Comparison of ENCODE assay signal across 19 cellular contexts in genomic region chr16:70561623-70562022, GRCh38. TPM values are rescaled to one million over a fixed set of nuclear protein-coding genes. Genes with fewer than 3 reads are reported as not detected.
A peak's percentile ranks its signal among the peaks of the same experiment; 100 is the strongest.
DNase-seq lines count a peak whose midpoint lies in the region; ATAC-seq and TF ChIP-seq lines count a peak whose summit lies in the region.
"Had no signal": no experiment of that assay in that cellular context is flagged by ENCODE, and none has a peak within 500 bp of the region (broad histone marks: within the 10 kb centered on the region; RNA-seq: fewer than 3 reads in every experiment).

No MANE protein-coding gene starts in this region.

- no peak overlapping the region for H3K4me3 Mint-ChIP-seq in GM23338
- H3K4me3 Mint-ChIP-seq: memory B cell; natural killer cell treated with Interleukin-12 subunit alpha and Interleukin-12 subunit beta and Interleukin-15 and Interleukin-18, amount 100 ng/mL, for 72 hours had no signal

- H3K79me2 ChIP-seq in GM23338 (replicated peaks; ENCODE audit: insufficient read depth) = peaks cover 52% of the 10 kb centered on the region

- H4K20me1 ChIP-seq in GM23338 (replicated peaks; ENCODE audit: insufficient read depth) = peaks cover 70% of the 10 kb centered on the region

- 80 to 84% methylated on average over 9 of the region's 9 CpGs for WGBS in body of pancreas, 2 donors

- H3K9me3 Mint-ChIP-seq in GM23338 = no peaks in the 10 kb centered on the region
- H3K9me3 Mint-ChIP-seq: activated naive CD4-positive, alpha-beta T cell treated with anti-CD3 and anti-CD28 coated beads, Interleukin-2, amount 50 U/mL, for 72 hours; memory B cell; natural killer cell treated with Interleukin-12 subunit alpha and Interleukin-12 subunit beta and Interleukin-15 and Interleukin-18, amount 100 ng/mL, for 72 hours had no signal

- H3K27ac ChIP-seq in GM23338 (ENCODE audit: low read depth) (0 out of 2 replicates have a peak overlapping the region, but pooled peaks have one; percentile 1), body of pancreas (peak overlapping the region in 2 of 4 donors; percentile 8 to 24)
- H3K27ac ChIP-seq: right atrium auricular region had no signal

- intact Hi-C loops in body of pancreas (cut with DNase I) = no loop called here
- intact Hi-C loops in head of caudate nucleus (cut with DNase I) = no loop called here
- intact Hi-C loops in posterior cingulate gyrus (cut with DNase I) = no loop called here

- ATAC-seq in GM23338 = 0 out of 3 replicates have a peak, but pooled peaks have one; percentile 26
- ATAC-seq in body of pancreas = peak; percentile 33
- no peak for ATAC-seq in GM21515 (IDR thresholded peaks at IDR 0.05; ENCODE audit: unreplicated experiment)
- ATAC-seq in GM18907 (IDR thresholded peaks at IDR 0.05; ENCODE audit: unreplicated experiment) = no peak
- ATAC-seq: activated naive CD4-positive, alpha-beta T cell treated with anti-CD3 and anti-CD28 coated beads, Interleukin-2, amount 50 U/mL, for 72 hours; natural killer cell treated with Interleukin-12 subunit alpha and Interleukin-12 subunit beta and Interleukin-15 and Interleukin-18, amount 100 ng/mL, for 72 hours had no signal

- peaks cover 52% of the 10 kb centered on the region for H3F3A ChIP-seq in GM23338 (replicated peaks; ENCODE audit: low read depth)

- H3K4me1 ChIP-seq in GM23338 (ENCODE audit: insufficient read depth) = no peaks in the 10 kb centered on the region
- no peaks in the 10 kb centered on the region for H3K4me1 ChIP-seq in body of pancreas
- H3K4me1 ChIP-seq: right atrium auricular region had no signal

- 0 out of 2 replicates have a peak overlapping the region, but pooled peaks have one; percentile 71 for H3K27ac Mint-ChIP-seq in GM23338
- H3K27ac Mint-ChIP-seq: memory B cell; natural killer cell treated with Interleukin-12 subunit alpha and Interleukin-12 subunit beta and Interleukin-15 and Interleukin-18, amount 100 ng/mL, for 72 hours had no signal

- peaks cover 99% of the 10 kb centered on the region for H3K36me3 ChIP-seq in GM23338 (ENCODE audit: insufficient read depth)
- peaks cover 37 to 78% of the 10 kb centered on the region in 2 donors for H3K36me3 ChIP-seq in body of pancreas (replicated peaks in 1 of 2; ENCODE audit: insufficient read depth in 1 of 2, low read depth in 2 of 2)

- H3K4me1 Mint-ChIP-seq in GM23338 = no peaks in the 10 kb centered on the region
- H3K4me1 Mint-ChIP-seq: memory B cell had no signal

- H3K9me3 ChIP-seq in body of pancreas = no peaks in the 10 kb centered on the region
- H3K9me3 ChIP-seq: right atrium auricular region had no signal

- peaks cover 4% of the 10 kb centered on the region for H3K27me3 Mint-ChIP-seq in GM23338 (ENCODE audit: insufficient read depth, low read depth, poor library complexity)
- H3K27me3 Mint-ChIP-seq: memory B cell; natural killer cell treated with Interleukin-12 subunit alpha and Interleukin-12 subunit beta and Interleukin-15 and Interleukin-18, amount 100 ng/mL, for 72 hours had no signal

- DNase-seq in GM23338 (ENCODE audit: low spot score) (no peak), body of pancreas (peak in 2 of 4 donors; percentile 21 to 37), head of caudate nucleus (peak in 22 of 42 donors; percentile 6 to 71 (median 27)), posterior cingulate gyrus (peak in 9 of 10 donors; percentile 15 to 94 (median 56)), kidney tubule cell (ENCODE audit: low spot score) (no peak), foreskin fibroblast (no peak)
- DNase-seq: activated CD4-positive, CD25-positive, alpha-beta regulatory T cell treated with anti-CD3 and anti-CD28 coated beads, Interleukin-2, amount 50 U/mL, for 72 hours; activated T-cell treated with anti-CD3 and anti-CD28 coated beads for 4 hours; H7; NCI-H1417; NCI-H345; stimulated activated CD4-positive, alpha-beta T cell treated with anti-CD3 and anti-CD28 coated beads, Interleukin-1b, Interleukin-23, amount 100 ng/mL, for 48 hours; T-helper 2 cell had no signal

- peaks cover 97% of the 10 kb centered on the region for H3K36me3 Mint-ChIP-seq in GM23338 (ENCODE audit: low read depth)

- H3K4me3 ChIP-seq in GM23338 (no peak overlapping the region), body of pancreas (no peak overlapping the region), foreskin fibroblast (ENCODE audit: low read depth in 1 of 2, low read length in 2 of 2) (no peak overlapping the region)
- H3K4me3 ChIP-seq: right atrium auricular region had no signal

- H3K4me2 ChIP-seq in GM23338 = no peak overlapping the region

- no peaks in the 10 kb centered on the region for H3K9me2 ChIP-seq in GM23338 (ENCODE audit: insufficient read depth)

- H2AFZ ChIP-seq in GM23338 = no peak overlapping the region

- TF ChIP-seq CTCF in GM23338 (conservative IDR thresholded peaks at IDR 0.05; ENCODE audit: low read depth in 2 of 2) (no peak), body of pancreas (IDR thresholded peaks at IDR 0.05) (no peak), foreskin fibroblast (IDR thresholded peaks at IDR 0.05; ENCODE audit: low read depth, low read length) (no peak)

- no peaks in the 10 kb centered on the region for H3K27me3 ChIP-seq in GM23338 (ENCODE audit: insufficient read depth)
- H3K27me3 ChIP-seq in body of pancreas = no peaks in the 10 kb centered on the region
- H3K27me3 ChIP-seq: right atrium auricular region had no signal

- no peak for TF ChIP-seq POLR2A in body of pancreas (IDR thresholded peaks at IDR 0.05)

TF ChIP-seq in GM23338, 12 proteins besides CTCF, POLR2A, EP300 and RAD21 (continues in another document):
- no peak for TF ChIP-seq ZNF331 (CRISPR knock-in tag; IDR thresholded peaks at IDR 0.05; ENCODE audit: low read depth)
- TF ChIP-seq STAT1 (IDR thresholded peaks at IDR 0.05; ENCODE audit: unreplicated experiment) = no peak
- TF ChIP-seq ETS1 (IDR thresholded peaks at IDR 0.05) = no peak
- no peak for TF ChIP-seq POLR2AphosphoS5 (IDR thresholded peaks at IDR 0.05; ENCODE audit: low read depth)

RNA-seq across cellular contexts. Expression of gene SF3B3, which starts 38.0 kb away (rescaled TPM):
- 289 and 316 TPM in 2 replicates for total RNA-seq in GM23338 (2014; rRNA removed; shearing (Covaris generic))
- polyA plus RNA-seq in GM23338 (2016; fragmentation: Nextera tagmentation; extraction: Ambion mirVana) = 202 and 203 TPM in 2 replicates
- total RNA-seq in body of pancreas = 10 to 100 TPM; 47.5 to 53.4 TPM

RNA-seq across cellular contexts. Expression of gene COG4, which starts 38.3 kb away (rescaled TPM):
- 38.1 and 46.9 TPM in 2 replicates for total RNA-seq in GM23338 (2014; rRNA removed; shearing (Covaris generic))
- 23.9 and 28.8 TPM in 2 replicates for polyA plus RNA-seq in GM23338 (2016; fragmentation: Nextera tagmentation; extraction: Ambion mirVana)
- 10 to 100 TPM; 23.1 to 43.8 TPM for total RNA-seq in body of pancreas

Comparison
In these comparisons a context has a peak if more than half of its experiments do, and no peak if none do; other contexts are left out.
1. ATAC-seq: peak in GM23338 (single experiment) and body of pancreas (single experiment); none in GM21515 (single experiment) and GM18907 (single experiment).
2. DNase-seq: peak in head of caudate nucleus (22 of 42) and posterior cingulate gyrus (9 of 10); none in GM23338 (single experiment), kidney tubule cell (single experiment) and foreskin fibroblast (0 of 2).